Comparison of ENCODE assay signal across 1 cellular context in the genomic region with DNA sequence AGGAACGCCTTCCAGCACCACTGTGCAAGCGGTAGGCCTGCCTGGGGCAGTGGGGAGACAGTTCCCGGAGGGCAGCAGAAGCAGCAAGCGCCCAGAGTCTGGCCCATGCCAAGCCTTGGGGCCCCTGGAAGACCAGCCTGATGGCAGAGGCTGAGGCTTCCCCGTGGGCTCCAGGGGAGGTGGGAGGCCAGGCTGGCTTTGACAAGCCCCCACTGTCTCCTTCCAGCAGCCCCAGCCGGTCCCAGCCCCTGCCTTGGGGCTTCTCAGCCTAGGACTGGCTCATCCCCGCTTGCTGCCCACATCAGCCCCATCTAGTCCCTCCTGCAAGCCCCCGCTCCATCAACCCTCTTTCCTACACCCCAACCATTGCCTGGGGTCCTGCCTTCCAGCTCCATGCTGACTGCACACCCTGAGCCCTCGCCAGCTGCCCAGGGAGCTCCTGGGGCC.
TF ChIP-seq lines count a peak whose summit lies in the region.

No MANE protein-coding gene starts in this region.

TF ChIP-seq in IMR-90, 13 proteins besides CTCF, POLR2A, EP300 and RAD21 (continued from another document):
- TF ChIP-seq, protein P1, sequence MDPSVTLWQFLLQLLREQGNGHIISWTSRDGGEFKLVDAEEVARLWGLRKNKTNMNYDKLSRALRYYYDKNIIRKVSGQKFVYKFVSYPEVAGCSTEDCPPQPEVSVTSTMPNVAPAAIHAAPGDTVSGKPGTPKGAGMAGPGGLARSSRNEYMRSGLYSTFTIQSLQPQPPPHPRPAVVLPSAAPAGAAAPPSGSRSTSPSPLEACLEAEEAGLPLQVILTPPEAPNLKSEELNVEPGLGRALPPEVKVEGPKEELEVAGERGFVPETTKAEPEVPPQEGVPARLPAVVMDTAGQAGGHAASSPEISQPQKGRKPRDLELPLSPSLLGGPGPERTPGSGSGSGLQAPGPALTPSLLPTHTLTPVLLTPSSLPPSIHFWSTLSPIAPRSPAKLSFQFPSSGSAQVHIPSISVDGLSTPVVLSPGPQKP (IDR thresholded peaks at IDR 0.05; ENCODE audit: borderline replicate concordance, low read depth, low read length), result no peak
- TF ChIP-seq SMC3 (IDR thresholded peaks at IDR 0.05; ENCODE audit: low read depth, low read length) (no peak), RCOR1 (IDR thresholded peaks at IDR 0.05; ENCODE audit: insufficient replicate concordance, low read length) (no peak), MAFK (IDR thresholded peaks at IDR 0.05; ENCODE audit: low read depth, low read length) (no peak), MAZ (IDR thresholded peaks at IDR 0.05; ENCODE audit: borderline replicate concordance, low read depth, low read length) (no peak), NFE2L2 (IDR thresholded peaks at IDR 0.05; ENCODE audit: low read depth, low read length) (no peak), FOS (IDR thresholded peaks at IDR 0.05; ENCODE audit: low read depth, low read length) (no peak)
- TF ChIP-seq, protein P2, sequence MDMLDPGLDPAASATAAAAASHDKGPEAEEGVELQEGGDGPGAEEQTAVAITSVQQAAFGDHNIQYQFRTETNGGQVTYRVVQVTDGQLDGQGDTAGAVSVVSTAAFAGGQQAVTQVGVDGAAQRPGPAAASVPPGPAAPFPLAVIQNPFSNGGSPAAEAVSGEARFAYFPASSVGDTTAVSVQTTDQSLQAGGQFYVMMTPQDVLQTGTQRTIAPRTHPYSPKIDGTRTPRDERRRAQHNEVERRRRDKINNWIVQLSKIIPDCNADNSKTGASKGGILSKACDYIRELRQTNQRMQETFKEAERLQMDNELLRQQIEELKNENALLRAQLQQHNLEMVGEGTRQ (IDR thresholded peaks at IDR 0.05; ENCODE audit: low read depth, low read length), result no peak
TF ChIP-seq in IMR-90: peak in this region for 0.
